Comparison of ENCODE assay signal across 8 cellular contexts in genomic region chr9:88387035-88387732, GRCh38. TPM values are rescaled to one million over a fixed set of nuclear protein-coding genes. Genes with fewer than 3 reads are reported as not detected.
A peak's percentile ranks its signal among the peaks of the same experiment; 100 is the strongest.
DNase-seq lines count a peak whose midpoint lies in the region; ATAC-seq, FAIRE-seq and TF ChIP-seq lines count a peak whose summit lies in the region.

No MANE protein-coding gene starts in this region.

- peaks cover 15% of the 10 kb centered on the region for H3K36me3 Mint-ChIP-seq in activated T-helper 2 cell treated with anti-CD3 and anti-CD28 coated beads, Interferon-gamma antibody, Interleukin-2, Interleukin-4, amounts not matched to agents 10 μg/mL and 5 μg/mL and 100 μg/mL, durations not matched to agents 14 hours and 24 hours and 36 hours (ENCODE audit: low read depth)

- H3K27me3 ChIP-seq in MG63, result no peaks in the 10 kb centered on the region
- H3K27me3 ChIP-seq in pancreas, result no peaks in the 10 kb centered on the region

- peak overlapping the region; percentile 83 to 92 (median 90) for H3K27ac ChIP-seq in pancreas

- no peaks in the 10 kb centered on the region for H3K9me3 Mint-ChIP-seq in activated T-helper 2 cell treated with anti-CD3 and anti-CD28 coated beads, Interferon-gamma antibody, Interleukin-2, Interleukin-4, amounts not matched to agents 10 μg/mL and 5 μg/mL and 100 μg/mL, durations not matched to agents 14 hours and 24 hours and 36 hours

- peak; percentile 49 for ATAC-seq in Right ventricle myocardium superior (ENCODE audit: poor library complexity)
- ATAC-seq in pancreas, result peak; percentile 29 to 54 (median 44)
- no peak for ATAC-seq in GM18909 (IDR thresholded peaks at IDR 0.05; ENCODE audit: poor library complexity, unreplicated experiment)
- ATAC-seq in HG02623 (IDR thresholded peaks at IDR 0.05; ENCODE audit: unreplicated experiment), result no peak

- DNase-seq in MG63 (peak; percentile 41), Right ventricle myocardium superior (no peak), pancreas (peak; percentile 50 to 72 (median 58))
- peak; percentile 28 for DNase-seq in activated T-helper 2 cell treated with anti-CD3 and anti-CD28 coated beads, Interferon-gamma antibody, Interleukin-2, Interleukin-4, amounts not matched to agents 10 μg/mL and 5 μg/mL and 100 μg/mL, durations not matched to agents 14 hours and 24 hours and 36 hours (ENCODE audit: low spot score)
- no peak for DNase-seq in activated effector memory CD4-positive, alpha-beta T cell treated with anti-CD3 and anti-CD28 coated beads, Interleukin-2, amount 50 U/mL, for 16 hours

- peak overlapping the region; percentile 81 for H3K4me3 Mint-ChIP-seq in activated T-helper 2 cell treated with anti-CD3 and anti-CD28 coated beads, Interferon-gamma antibody, Interleukin-2, Interleukin-4, amounts not matched to agents 10 μg/mL and 5 μg/mL and 100 μg/mL, durations not matched to agents 14 hours and 24 hours and 36 hours (ENCODE audit: low read depth)

- no peak for TF ChIP-seq CTCF in pancreas (IDR thresholded peaks at IDR 0.05)

- H3K36me3 ChIP-seq in ES-I3 (ENCODE audit: insufficient read depth, low read length) (no peaks in the 10 kb centered on the region; the same call in 1 of the 2 replicates), MG63 (peaks cover 9% of the 10 kb centered on the region), pancreas (no peaks in the 10 kb centered on the region)

- H3K27me3 Mint-ChIP-seq in activated T-helper 2 cell treated with anti-CD3 and anti-CD28 coated beads, Interferon-gamma antibody, Interleukin-2, Interleukin-4, amounts not matched to agents 10 μg/mL and 5 μg/mL and 100 μg/mL, durations not matched to agents 14 hours and 24 hours and 36 hours (ENCODE audit: low read depth), result no peaks in the 10 kb centered on the region

- no peaks in the 10 kb centered on the region; the same call in 1 of the 2 replicates for H3K9me3 ChIP-seq in ES-I3 (ENCODE audit: control insufficient read depth, insufficient read depth, low read length)
- no peaks in the 10 kb centered on the region for H3K9me3 ChIP-seq in MG63
- H3K9me3 ChIP-seq in pancreas, result no peaks in the 10 kb centered on the region

- peaks cover 14% of the 10 kb centered on the region for H3K4me1 ChIP-seq in ES-I3 (ENCODE audit: insufficient read depth, low read length)
- peaks cover 5 to 14% (median 10%) of the 10 kb centered on the region in 3 donors for H3K4me1 ChIP-seq in pancreas

- peaks cover 26% of the 10 kb centered on the region for H3K4me1 Mint-ChIP-seq in activated T-helper 2 cell treated with anti-CD3 and anti-CD28 coated beads, Interferon-gamma antibody, Interleukin-2, Interleukin-4, amounts not matched to agents 10 μg/mL and 5 μg/mL and 100 μg/mL, durations not matched to agents 14 hours and 24 hours and 36 hours (ENCODE audit: low read depth)

- peak overlapping the region; percentile 66 for H3K27ac Mint-ChIP-seq in activated T-helper 2 cell treated with anti-CD3 and anti-CD28 coated beads, Interferon-gamma antibody, Interleukin-2, Interleukin-4, amounts not matched to agents 10 μg/mL and 5 μg/mL and 100 μg/mL, durations not matched to agents 14 hours and 24 hours and 36 hours

- intact Hi-C loops in activated T-helper 2 cell treated with anti-CD3 and anti-CD28 coated beads, Interferon-gamma antibody, Interleukin-2, Interleukin-4, amounts not matched to agents 10 μg/mL and 5 μg/mL and 100 μg/mL, durations not matched to agents 14 hours and 24 hours and 36 hours (cut with micrococcal nuclease), result loop anchor here (1.0 to 10.0 kb wide), 3 partner anchors 74 to 280 kb away; no protein-coding TSS in a partner anchor
- intact Hi-C loops in Right ventricle myocardium superior (cut with DNase I) (loop anchor here (10.0 kb wide), 1 partner anchor 192 kb away; no protein-coding TSS in a partner anchor), pancreas (cut with DNase I) (no loop called here)

- FAIRE-seq in pancreas (lab: Jason Lieb, UNC), result no peak

- H3K9ac ChIP-seq in ES-I3 (ENCODE audit: low read depth, low read length), result peak overlapping the region; percentile 85

- H3K4me3 ChIP-seq in MG63 (peak overlapping the region; percentile 82), pancreas (peak overlapping the region; percentile 52 to 88 (median 82))

- 4% methylated on average over 19 of the region's 19 CpGs for WGBS in pancreas, 2 donors

RNA-seq across cellular contexts. Expression of gene SPIN1, which starts 1.1 kb away (rescaled TPM):
- 78.1 and 79.9 TPM in 2 replicates for total RNA-seq in MG63 (2014; rRNA removed; shearing (Covaris generic); ENCODE audit: low replicate concordance)
- 26.5 and 32.6 TPM in 2 replicates for total RNA-seq in activated T-helper 2 cell treated with anti-CD3 and anti-CD28 coated beads, Interferon-gamma antibody, Interleukin-2, Interleukin-4, amounts not matched to agents 10 μg/mL and 5 μg/mL and 100 μg/mL, durations not matched to agents 14 hours and 24 hours and 36 hours
- total RNA-seq in Right ventricle myocardium superior (44.9 TPM), pancreas (10 to 100 TPM; 24.2 to 53.4 (median 29.3) TPM)
- 10 to 100 TPM; 17.8 to 28.7 TPM for polyA plus RNA-seq in pancreas

Comparison
In these comparisons a context has a peak if more than half of its experiments do, and no peak if none do; other contexts are left out.
1. DNase-seq: peak in MG63 (single experiment), activated T-helper 2 cell treated with anti-CD3 and anti-CD28 coated beads, Interferon-gamma antibody, Interleukin-2, Interleukin-4, amounts not matched to agents 10 μg/mL and 5 μg/mL and 100 μg/mL, durations not matched to agents 14 hours and 24 hours and 36 hours (single experiment) and pancreas (6 of 6); none in Right ventricle myocardium superior (single experiment) and activated effector memory CD4-positive, alpha-beta T cell treated with anti-CD3 and anti-CD28 coated beads, Interleukin-2, amount 50 U/mL, for 16 hours (single experiment).
2. ATAC-seq: peak in Right ventricle myocardium superior (single experiment) and pancreas (4 of 4); none in GM18909 (single experiment) and HG02623 (single experiment).
3. intact Hi-C loops: an anchor here in activated T-helper 2 cell treated with anti-CD3 and anti-CD28 coated beads, Interferon-gamma antibody, Interleukin-2, Interleukin-4, amounts not matched to agents 10 μg/mL and 5 μg/mL and 100 μg/mL, durations not matched to agents 14 hours and 24 hours and 36 hours (1.0 to 10.0 kb wide) and Right ventricle myocardium superior (10.0 kb wide); none called in pancreas.